18 cellular contexts compared by ENCODE assay signal in the genomic region with DNA sequence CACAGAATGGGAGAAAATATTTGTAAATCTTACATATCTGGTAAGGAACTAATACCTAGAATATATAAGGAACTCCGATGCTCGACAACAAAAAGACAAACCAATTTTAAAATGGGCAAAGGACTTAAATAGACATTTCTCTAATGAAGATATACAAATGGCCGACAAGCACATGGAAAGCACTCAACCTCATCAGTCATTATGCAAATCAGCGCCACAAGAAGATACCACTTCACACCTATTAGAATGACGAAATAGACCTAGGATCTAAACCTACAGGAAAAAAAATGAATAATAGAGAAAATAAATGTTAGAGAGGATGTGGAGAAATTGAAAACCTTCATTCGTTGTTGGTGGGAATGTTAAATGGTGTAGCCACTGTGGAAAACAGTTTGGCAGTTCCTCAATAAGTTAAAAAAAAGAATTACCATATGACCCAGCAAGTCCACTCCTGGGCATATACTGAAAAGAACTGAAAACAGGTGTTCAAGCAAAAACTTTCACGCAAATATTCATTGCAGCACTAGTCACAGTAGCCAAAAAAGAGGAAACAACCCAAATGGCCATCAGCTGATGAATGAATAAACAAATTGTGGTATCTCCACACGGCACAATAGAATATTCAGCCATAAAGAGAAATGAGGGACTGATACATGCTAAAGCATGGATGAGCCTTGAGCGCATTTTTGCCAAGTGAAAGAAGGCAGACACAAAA. TPM values are rescaled to one million over a fixed set of nuclear protein-coding genes. Genes with fewer than 3 reads are reported as not detected.
DNase-seq lines count a peak whose midpoint lies in the region; ATAC-seq and TF ChIP-seq lines count a peak whose summit lies in the region.
"Had no signal": no experiment of that assay in that cellular context is flagged by ENCODE, and none has a peak within 500 bp of the region (broad histone marks: within the 10 kb centered on the region; RNA-seq: fewer than 3 reads in every experiment).

No MANE protein-coding gene starts in this region.

- H4K20me1 ChIP-seq in Karpas-422 (ENCODE audit: insufficient read depth, low read depth, low read length) = no peaks in the 10 kb centered on the region

- ATAC-seq in GM18505 (IDR thresholded peaks at IDR 0.05; ENCODE audit: unreplicated experiment) (peak; percentile 84), GM21360 (IDR thresholded peaks at IDR 0.05; ENCODE audit: unreplicated experiment) (peak; percentile 78), HG02973 (IDR thresholded peaks at IDR 0.05; ENCODE audit: unreplicated experiment) (peak; percentile 85), Right ventricle myocardium superior (ENCODE audit: poor library complexity) (no peak)
- no peak for ATAC-seq in stimulated activated naive CD8-positive, alpha-beta T cell treated with anti-CD3 and anti-CD28 coated beads, Interleukin-15, Interleukin-2, amounts not matched to agents 100 U/mL and 50 U/mL, for 24 hours
- ATAC-seq: GM23338 had no signal

- H3K36me3 ChIP-seq in Karpas-422 (ENCODE audit: insufficient read depth, low read length) = peaks cover 49% of the 10 kb centered on the region
- H3K36me3 ChIP-seq: prostate gland had no signal

- peak overlapping the region; percentile 54 for H3K4me2 ChIP-seq in Karpas-422 (ENCODE audit: low read depth, low read length, poor library complexity, severe bottlenecking)
- H3K4me2 ChIP-seq: GM23338 had no signal

- peak overlapping the region; percentile 17; the same call in 1 of the 2 replicates for H3K9ac ChIP-seq in Karpas-422 (ENCODE audit: low read length)

- peak; percentile 87 for DNase-seq in Karpas-422
- DNase-seq in NCI-H748 (lab: John Stamatoyannopoulos, UW; ENCODE audit: unreplicated experiment) = no peak
- DNase-seq in stimulated activated naive CD8-positive, alpha-beta T cell treated with anti-CD3 and anti-CD28 coated beads, Interleukin-15, Interleukin-2, amounts not matched to agents 100 U/mL and 50 U/mL, for 24 hours = no peak
- DNase-seq in Right ventricle myocardium superior = no peak
- no peak for DNase-seq in 8988T
- DNase-seq: AML-193; brain microvascular endothelial cell; EL; mesenchymal stem cell; NCI-H2171 treated with DMSO at 0.1 percent for 48 hours; stimulated activated CD4-positive, alpha-beta T cell treated with anti-CD3 and anti-CD28 coated beads, Interleukin-4, amount 100 ng/mL, for 4 hours; substantia nigra had no signal

- peak overlapping the region; percentile 87 for H3K27ac ChIP-seq in Karpas-422 (ENCODE audit: low read length)
- H3K27ac ChIP-seq: brain microvascular endothelial cell, prostate gland, RWPE1 had no signal

- intact Hi-C loops in Right ventricle myocardium superior (cut with DNase I) = no loop called here

- no peak overlapping the region for H2AFZ ChIP-seq in Karpas-422 (ENCODE audit: low read length)
- H2AFZ ChIP-seq: GM23338 had no signal

- H3K4me1 ChIP-seq in Karpas-422 (ENCODE audit: low read length) = peaks cover 32% of the 10 kb centered on the region
- H3K4me1 ChIP-seq: prostate gland had no signal

- no peak for TF ChIP-seq POLR2A in GM18505 (IDR thresholded peaks at IDR 0.05; ENCODE audit: borderline replicate concordance, extremely low read depth, insufficient read depth, insufficient read length)

- no peak overlapping the region for H3K4me3 ChIP-seq in Karpas-422 (ENCODE audit: low read length)
- H3K4me3 ChIP-seq: GM23338, prostate gland had no signal

- H3K9me3 ChIP-seq in Karpas-422 (ENCODE audit: low read length) = no peaks in the 10 kb centered on the region
- H3K9me3 ChIP-seq: prostate gland had no signal

- no peaks in the 10 kb centered on the region for H3K27me3 ChIP-seq in Karpas-422 (ENCODE audit: low read length)
- H3K27me3 ChIP-seq: brain microvascular endothelial cell had no signal

- peaks cover 7% of the 10 kb centered on the region; the same call in 1 of the 2 replicates for H3K79me2 ChIP-seq in Karpas-422 (ENCODE audit: low read length)

- no peaks in the 10 kb centered on the region for H3K9me2 ChIP-seq in Karpas-422 (replicated peaks; ENCODE audit: insufficient read depth, low read length)

RNA-seq across cellular contexts. Expression of a gene that starts 57.3 kb away (rescaled TPM):
- 106 and 160 TPM in 2 replicates for total RNA-seq in Karpas-422 (2014; rRNA removed; shearing (Covaris generic); ENCODE audit: low replicate concordance)
- 8.4 TPM for total RNA-seq in Right ventricle myocardium superior

Comparison
In these comparisons a context has a peak if more than half of its experiments do, and no peak if none do; other contexts are left out.
1. ATAC-seq: peak in GM18505 (single experiment), GM21360 (single experiment) and HG02973 (single experiment); none in stimulated activated naive CD8-positive, alpha-beta T cell treated with anti-CD3 and anti-CD28 coated beads, Interleukin-15, Interleukin-2, amounts not matched to agents 100 U/mL and 50 U/mL, for 24 hours (single experiment) and Right ventricle myocardium superior (single experiment).
2. RNA of a gene that starts 57.3 kb away (total RNA-seq): 106 to 160 TPM in Karpas-422; 8.4 TPM in Right ventricle myocardium superior (single experiment); every median in the first group is over 10 times any median in the second.